ENCODE assay signal across 9 cellular contexts in genomic region chr1:206508130-206508884, GRCh38. TPM values are rescaled to one million over a fixed set of nuclear protein-coding genes. Genes with fewer than 3 reads are reported as not detected.
DNase-seq lines count a peak whose midpoint lies in the region; ATAC-seq, FAIRE-seq and TF ChIP-seq lines count a peak whose summit lies in the region.
"Had no signal": no experiment of that assay in that cellular context is flagged by ENCODE, and none has a peak within 500 bp of the region (broad histone marks: within the 10 kb centered on the region; RNA-seq: fewer than 3 reads in every experiment).

No MANE protein-coding gene starts in this region.

- H3K4me3 ChIP-seq in bronchial epithelial cell (ENCODE audit: low read depth, low read length): peak overlapping the region; percentile 54
- peak overlapping the region; percentile 48 to 81 for H3K4me3 ChIP-seq in mesenchymal stem cell (ENCODE audit: insufficient read depth in 1 of 2, low read depth in 1 of 2, low read length in 2 of 2)
- H3K4me3 ChIP-seq in upper lobe of left lung: peak overlapping the region; percentile 55 to 82 (median 80)

- H2BK5ac ChIP-seq in mesenchymal stem cell (ENCODE audit: low read depth, low read length, poor library complexity, severe bottlenecking): no peak overlapping the region

- no peak overlapping the region for H3K14ac ChIP-seq in mesenchymal stem cell (ENCODE audit: low read length in 2 of 2)

- no peak for TF ChIP-seq EP300 in upper lobe of left lung (IDR thresholded peaks at IDR 0.05)

- no peak overlapping the region for H2AK5ac ChIP-seq in mesenchymal stem cell (ENCODE audit: low read length, severe bottlenecking)

- no peak for DNase-seq in activated naive CD4-positive, alpha-beta T cell treated with anti-CD3 and anti-CD28 coated beads, Interleukin-2, amount 50 U/mL, for 16 hours
- no peak for DNase-seq in bronchial epithelial cell (ENCODE audit: low read depth)
- no peak for DNase-seq in mesenchymal stem cell
- DNase-seq in upper lobe of left lung: no peak
- DNase-seq: DMS79 treated with DMSO at 0.1 percent for 48 hours had no signal

- no peak overlapping the region for H2BK15ac ChIP-seq in mesenchymal stem cell (ENCODE audit: low read depth, poor library complexity, severe bottlenecking)

- no peak overlapping the region for H2BK120ac ChIP-seq in mesenchymal stem cell (ENCODE audit: low read depth, low read length)

- peak overlapping the region; percentile 85 for H3K4me2 ChIP-seq in mesenchymal stem cell (ENCODE audit: low read length, poor library complexity, severe bottlenecking)

- H4K91ac ChIP-seq in mesenchymal stem cell (ENCODE audit: low read length): no peak overlapping the region

- H3K27ac Mint-ChIP-seq in activated naive CD4-positive, alpha-beta T cell treated with anti-CD3 and anti-CD28 coated beads, Interleukin-2, amount 50 U/mL, for 24 hours: peak overlapping the region; percentile 65

- H3K9me3 ChIP-seq in mesenchymal stem cell (ENCODE audit: control insufficient read depth, low read length): no peaks in the 10 kb centered on the region
- H3K9me3 ChIP-seq in upper lobe of left lung: no peaks in the 10 kb centered on the region

- H3K27me3 ChIP-seq in bronchial epithelial cell (ENCODE audit: control insufficient read depth, insufficient read depth, low read length) (no peaks in the 10 kb centered on the region), mesenchymal stem cell (ENCODE audit: control insufficient read depth in 1 of 2, insufficient read depth in 1 of 2, low read length in 2 of 2) (peaks cover 0 to 72% of the 10 kb centered on the region in 2 experiments), upper lobe of left lung (peaks cover 0 to 12% (median 4%) of the 10 kb centered on the region in 4 donors)

- H2BK12ac ChIP-seq in mesenchymal stem cell (ENCODE audit: low read length in 2 of 2): peak overlapping the region in 1 of 2 experiments; percentile 18

- WGBS in mesenchymal stem cell: 53% methylated on average over 10 of the region's 15 CpGs
- WGBS in upper lobe of left lung, 2 donors: 29 to 58% methylated on average over 13 to 15 of the region's 15 CpGs

- no peak overlapping the region for H4K8ac ChIP-seq in mesenchymal stem cell (ENCODE audit: low read length)

- peak overlapping the region; percentile 68 for H3K4me3 Mint-ChIP-seq in activated naive CD4-positive, alpha-beta T cell treated with anti-CD3 and anti-CD28 coated beads, Interleukin-2, amount 50 U/mL, for 24 hours

- peak overlapping the region; percentile 75 for H3K9ac ChIP-seq in mesenchymal stem cell (ENCODE audit: low read length)

- no peaks in the 10 kb centered on the region for H3K79me1 ChIP-seq in mesenchymal stem cell (replicated peaks; ENCODE audit: low read length, poor library complexity, severe bottlenecking)

- no peak overlapping the region for H2AFZ ChIP-seq in mesenchymal stem cell (ENCODE audit: low read depth, low read length)

- peaks cover 5% of the 10 kb centered on the region for H3K27me3 Mint-ChIP-seq in activated naive CD4-positive, alpha-beta T cell treated with anti-CD3 and anti-CD28 coated beads, Interleukin-2, amount 50 U/mL, for 24 hours

- no peak overlapping the region for H3K4ac ChIP-seq in mesenchymal stem cell (ENCODE audit: low read depth in 1 of 2, low read length in 2 of 2)

- H3K4me1 ChIP-seq in mesenchymal stem cell (ENCODE audit: control insufficient read depth, insufficient read depth, low read depth, low read length): peaks cover 19% of the 10 kb centered on the region
- H3K4me1 ChIP-seq in upper lobe of left lung: peaks cover 65 to 74% (median 73%) of the 10 kb centered on the region in 4 donors

- TF ChIP-seq CTCF in bronchial epithelial cell (IDR thresholded peaks at IDR 0.05; ENCODE audit: insufficient read depth, low read length, severe bottlenecking) (no peak), upper lobe of left lung (IDR thresholded peaks at IDR 0.05) (no peak)

- peaks cover 37% of the 10 kb centered on the region for H3K4me1 Mint-ChIP-seq in activated naive CD4-positive, alpha-beta T cell treated with anti-CD3 and anti-CD28 coated beads, Interleukin-2, amount 50 U/mL, for 24 hours

- ATAC-seq in upper lobe of left lung (ENCODE audit: low FRiP score in 2 of 2): no peak
- no peak for ATAC-seq in HG02763 (IDR thresholded peaks at IDR 0.05; ENCODE audit: unreplicated experiment)
- ATAC-seq in HG03354 (IDR thresholded peaks at IDR 0.05; ENCODE audit: poor library complexity, severe bottlenecking, unreplicated experiment): no peak
- no peak for ATAC-seq in GM19351 (IDR thresholded peaks at IDR 0.05; ENCODE audit: unreplicated experiment)

- no peaks in the 10 kb centered on the region for H3K36me3 ChIP-seq in bronchial epithelial cell (ENCODE audit: control insufficient read depth, insufficient read depth, low read length)
- no peaks in the 10 kb centered on the region for H3K36me3 ChIP-seq in mesenchymal stem cell (ENCODE audit: control insufficient read depth in 1 of 2, insufficient read depth in 2 of 2, low read depth in 1 of 2, low read length in 2 of 2)
- H3K36me3 ChIP-seq in upper lobe of left lung: no peaks in the 10 kb centered on the region

- H3K18ac ChIP-seq in mesenchymal stem cell (ENCODE audit: low read depth in 1 of 2, low read length in 2 of 2): peak overlapping the region; percentile 4 to 9

- H3K9me3 Mint-ChIP-seq in activated naive CD4-positive, alpha-beta T cell treated with anti-CD3 and anti-CD28 coated beads, Interleukin-2, amount 50 U/mL, for 24 hours: no peaks in the 10 kb centered on the region

- H3K27ac ChIP-seq in mesenchymal stem cell (ENCODE audit: low read length, poor library complexity, severe bottlenecking): no peak overlapping the region
- H3K27ac ChIP-seq in upper lobe of left lung: peak overlapping the region; percentile 65 to 84 (median 80)

- no peak for FAIRE-seq in bronchial epithelial cell (lab: Jason Lieb, UNC)

- no peaks in the 10 kb centered on the region for H3K36me3 Mint-ChIP-seq in activated naive CD4-positive, alpha-beta T cell treated with anti-CD3 and anti-CD28 coated beads, Interleukin-2, amount 50 U/mL, for 24 hours

- no peak for TF ChIP-seq POLR2A in upper lobe of left lung (IDR thresholded peaks at IDR 0.05)

- no peak overlapping the region for H3K23ac ChIP-seq in mesenchymal stem cell (ENCODE audit: low read length in 2 of 2)

RNA-seq across cellular contexts. Expression of gene RASSF5, which starts 1.0 kb away (rescaled TPM):
- total RNA-seq in bronchial epithelial cell: 3.4 and 4.6 TPM in 2 replicates
- polyA plus RNA-seq in mesenchymal stem cell (2013, experiment 1 of 2): 0.93 TPM
- polyA plus RNA-seq in mesenchymal stem cell (2013, experiment 2 of 2): 1.2 TPM
- total RNA-seq in upper lobe of left lung: 10 to 100 TPM; 47.2 to 61.1 (median 54.9) TPM

RNA-seq across cellular contexts. Expression of gene IKBKE, which starts 38.0 kb away (rescaled TPM):
- total RNA-seq in bronchial epithelial cell (2.9 and 5.8 TPM in 2 replicates), upper lobe of left lung (10 to 100 TPM in 2 of 6 donors, 1 to 10 TPM in 4; 7.4 to 25.1 (median 9.2) TPM)
- 15.5 TPM for polyA plus RNA-seq in mesenchymal stem cell (2013, experiment 1 of 2)
- 15.3 TPM for polyA plus RNA-seq in mesenchymal stem cell (2013, experiment 2 of 2)
